In the genomic region with DNA sequence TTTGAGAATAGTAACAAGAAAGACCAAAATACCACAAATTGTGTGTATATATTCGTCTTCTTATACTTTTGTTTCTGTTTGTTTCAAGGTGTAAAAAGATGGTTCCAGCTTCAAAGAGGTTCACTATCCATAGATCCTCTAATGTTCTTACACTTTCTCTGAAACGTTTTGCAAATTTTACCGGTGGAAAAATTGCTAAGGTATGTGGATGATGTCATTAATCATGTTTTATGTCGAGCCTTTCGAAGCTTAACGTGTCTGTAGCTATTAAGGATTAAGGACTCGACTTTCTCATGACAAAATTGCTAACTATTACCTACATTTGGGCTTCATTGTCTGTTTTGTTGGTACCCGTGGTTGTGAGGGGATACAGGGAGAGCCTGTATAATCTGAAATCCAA, we compare ENCODE assay signal across 23 cellular contexts. TPM values are rescaled to one million over a fixed set of nuclear protein-coding genes. Genes with fewer than 3 reads are reported as not detected.
A peak's percentile ranks its signal among the peaks of the same experiment; 100 is the strongest.
DNase-seq lines count a peak whose midpoint lies in the region; ATAC-seq, FAIRE-seq and TF ChIP-seq lines count a peak whose summit lies in the region.
"Had no signal": no experiment of that assay in that cellular context is flagged by ENCODE, and none has a peak within 500 bp of the region (broad histone marks: within the 10 kb centered on the region; RNA-seq: fewer than 3 reads in every experiment).

No MANE protein-coding gene starts in this region.

- no peak for DNase-seq in activated naive CD4-positive, alpha-beta T cell treated with anti-CD3 and anti-CD28 coated beads, Interleukin-2, amount 10 ng/mL, durations not matched to agents 7 days and 5 days
- no peak for DNase-seq in activated naive CD4-positive, alpha-beta T cell treated with anti-CD3 and anti-CD28 coated beads, Interleukin-2, amount 50 U/mL, for 16 hours
- no peak for DNase-seq in GM12878 (ENCODE audit: low read depth, low spot score)
- DNase-seq in GM20000 (ENCODE audit: low spot score): no peak
- no peak for DNase-seq in lower lobe of right lung
- DNase-seq: Calu3; CD8-positive, alpha-beta memory T cell; DMS153; KG1; NCI-H1694; NCI-H2081 treated with DMSO at 0.1 percent for 48 hours; NCI-H446; NCI-H526; PC-3; RPMI8226; SHP77 treated with DMSO at 0.1 percent for 48 hours had no signal

- in situ Hi-C loops in GM12878 (cut with MboI): no loop called here

- H3K9ac ChIP-seq in GM12878 (ENCODE audit: control insufficient read depth, insufficient read depth, low read length): no peak overlapping the region

- no peaks in the 10 kb centered on the region for H3K9me3 Mint-ChIP-seq in activated naive CD4-positive, alpha-beta T cell treated with anti-CD3 and anti-CD28 coated beads, Interleukin-2, amount 10 ng/mL, durations not matched to agents 7 days and 5 days
- H3K9me3 Mint-ChIP-seq: CD8-positive, alpha-beta memory T cell; GM23338 had no signal

- H3K4me3 Mint-ChIP-seq in activated naive CD4-positive, alpha-beta T cell treated with anti-CD3 and anti-CD28 coated beads, Interleukin-2, amount 10 ng/mL, durations not matched to agents 7 days and 5 days: no peak overlapping the region
- H3K4me3 Mint-ChIP-seq: CD8-positive, alpha-beta memory T cell; GM23338 had no signal

- no peak for TF ChIP-seq RAD21 in GM12878 (IDR thresholded peaks at IDR 0.05; ENCODE audit: insufficient read depth, low read depth, low read length)

- POLR2A ChIA-PET in HEK293 (lab: Yijun Ruan, JAX): no interaction called here
- POLR2A ChIA-PET in GM12878 (lab: Charles Lee): interaction anchor here (0.6 kb wide), 1 partner anchor 299 kb away, joined by 3 read pairs; no protein-coding TSS in a partner anchor

- no peaks in the 10 kb centered on the region for H3K79me2 ChIP-seq in GM12878 (ENCODE audit: control insufficient read depth, insufficient read depth, low read length)

- H3K4me3 ChIP-seq in HEK293 (ENCODE audit: low read depth, low read length) (no peak overlapping the region), GM12878 (no peak overlapping the region), lower lobe of right lung (no peak overlapping the region)
- H3K4me3 ChIP-seq: GM23338, HAP-1, SK-N-MC had no signal

- no peak for TF ChIP-seq POLR2A in GM12878 (IDR thresholded peaks at IDR 0.05; ENCODE audit: low read depth, low read length)

- H3K27ac ChIP-seq in HEK293 (ENCODE audit: extremely low read depth, low read depth, low read length): no peak overlapping the region
- peak overlapping the region; percentile 25 for H3K27ac ChIP-seq in GM12878 (ENCODE audit: control insufficient read depth, insufficient read depth)
- H3K27ac ChIP-seq in lower lobe of right lung: no peak overlapping the region
- H3K27ac ChIP-seq: HL-60, SK-N-MC had no signal

- H3K27me3 Mint-ChIP-seq in activated naive CD4-positive, alpha-beta T cell treated with anti-CD3 and anti-CD28 coated beads, Interleukin-2, amount 10 ng/mL, durations not matched to agents 7 days and 5 days: no peaks in the 10 kb centered on the region
- H3K27me3 Mint-ChIP-seq: CD8-positive, alpha-beta memory T cell had no signal

- H2AFZ ChIP-seq in GM12878 (ENCODE audit: control insufficient read depth, low read depth, low read length): no peak overlapping the region
- H2AFZ ChIP-seq: GM23338 had no signal

- no peaks in the 10 kb centered on the region for H3K27me3 ChIP-seq in GM12878 (replicated peaks in 1 of 2; ENCODE audit: control insufficient read depth in 2 of 2, insufficient read depth in 2 of 2, low read length in 1 of 2)
- no peaks in the 10 kb centered on the region for H3K27me3 ChIP-seq in lower lobe of right lung (ENCODE audit: low read depth)

- no peaks in the 10 kb centered on the region for H4K20me1 ChIP-seq in GM12878 (ENCODE audit: control insufficient read depth, insufficient read depth)

- no peak for ATAC-seq in GM12878
- no peak for ATAC-seq in GM21723 (IDR thresholded peaks at IDR 0.05; ENCODE audit: unreplicated experiment)
- no peak for ATAC-seq in lower lobe of right lung
- ATAC-seq: GM23338, PC-3 had no signal

- BruUV-seq in GM12878 (replicated peaks; lab: Mats Ljungman, UMichigan): no TSS peak

- WGBS in GM12878 (ENCODE audit: insufficient coverage, insufficient replicate concordance, low lambda C conversion rate, missing lambda C conversion rate): 93% methylated on average over 8 of the region's 8 CpGs

- intact Hi-C loops in GM12878 (cut with micrococcal nuclease; ENCODE audit: unreplicated experiment) (no loop called here), lower lobe of right lung (cut with DNase I) (no loop called here)

- TF ChIP-seq CTCF in HEK293 (tag by site-specific recombination; IDR thresholded peaks at IDR 0.05): no peak
- TF ChIP-seq CTCF in GM12878 (IDR thresholded peaks at IDR 0.05 in 2 of 3, conservative IDR thresholded peaks at IDR 0.05 in 1 of 3; ENCODE audit: control insufficient read depth in 2 of 3, extremely low read depth in 1 of 3, insufficient read depth in 1 of 3, low read depth in 3 of 3, low read length in 3 of 3): no peak
- no peak for TF ChIP-seq CTCF in GM20000 (IDR thresholded peaks at IDR 0.05; ENCODE audit: extremely low read depth, missing control alignments)
- TF ChIP-seq CTCF in lower lobe of right lung (IDR thresholded peaks at IDR 0.05): no peak

- CTCF ChIA-PET in activated naive CD4-positive, alpha-beta T cell treated with anti-CD3 and anti-CD28 coated beads, Interleukin-2, amount 10 ng/mL, durations not matched to agents 7 days and 5 days (lab: Charles Lee): no interaction called here
- CTCF ChIA-PET in HEK293 (lab: Yijun Ruan, JAX): no interaction called here
- CTCF ChIA-PET in GM12878 (lab: Yijun Ruan, JAX): no interaction called here

- H3K4me1 ChIP-seq in HEK293 (ENCODE audit: control insufficient read depth, insufficient read depth, low read length) (no peaks in the 10 kb centered on the region), GM12878 (ENCODE audit: control insufficient read depth, insufficient read depth, low read length) (peaks cover 4% of the 10 kb centered on the region), lower lobe of right lung (no peaks in the 10 kb centered on the region)
- H3K4me1 ChIP-seq: HAP-1 had no signal

- H3K9me3 ChIP-seq in HEK293 (ENCODE audit: control insufficient read depth, insufficient read depth, low read depth, low read length) (no peaks in the 10 kb centered on the region), GM12878 (replicated peaks; ENCODE audit: control insufficient read depth, insufficient read depth, low read length) (no peaks in the 10 kb centered on the region), lower lobe of right lung (no peaks in the 10 kb centered on the region)
- H3K9me3 ChIP-seq: HAP-1 had no signal

- FAIRE-seq in GM12878 (lab: Jason Lieb, UNC): no peak
- FAIRE-seq: GM12892 had no signal

- RAD21 ChIA-PET in GM12878 (lab: Charles Lee; ENCODE audit: unreplicated experiment): interaction anchor here (0.6 kb wide), 1 partner anchor 57 kb away, joined by 3 read pairs; no protein-coding TSS in a partner anchor

- peaks cover 60% of the 10 kb centered on the region for H3K36me3 Mint-ChIP-seq in activated naive CD4-positive, alpha-beta T cell treated with anti-CD3 and anti-CD28 coated beads, Interleukin-2, amount 10 ng/mL, durations not matched to agents 7 days and 5 days

- TF ChIP-seq EP300 in GM12878 (IDR thresholded peaks at IDR 0.05; ENCODE audit: borderline replicate concordance in 1 of 2, control insufficient read depth in 1 of 2, low read depth in 2 of 2, low read length in 2 of 2): no peak

- H3K4me1 Mint-ChIP-seq in activated naive CD4-positive, alpha-beta T cell treated with anti-CD3 and anti-CD28 coated beads, Interleukin-2, amount 10 ng/mL, durations not matched to agents 7 days and 5 days: peaks cover 17% of the 10 kb centered on the region
- H3K4me1 Mint-ChIP-seq: CD8-positive, alpha-beta memory T cell; GM23338 had no signal

- H3K27ac Mint-ChIP-seq in activated naive CD4-positive, alpha-beta T cell treated with anti-CD3 and anti-CD28 coated beads, Interleukin-2, amount 10 ng/mL, durations not matched to agents 7 days and 5 days: peak overlapping the region; percentile 42
- H3K27ac Mint-ChIP-seq: GM23338 had no signal

- SMC1A ChIA-PET in GM12878 (lab: Charles Lee; ENCODE audit: uncharacterized antibody, unreplicated experiment): interaction anchor here (0.7 to 2.0 kb wide), 2 partner anchors 37 to 180 kb away, joined by 3 to 11 read pairs; no protein-coding TSS in a partner anchor

- no peak overlapping the region for H3K4me2 ChIP-seq in GM12878 (ENCODE audit: control insufficient read depth, insufficient read depth)
- H3K4me2 ChIP-seq: GM23338 had no signal

- peaks cover 42 to 74% of the 10 kb centered on the region in 2 experiments for H3K36me3 ChIP-seq in HEK293 (ENCODE audit: control insufficient read depth in 2 of 2, insufficient read depth in 1 of 2, low read length in 2 of 2)
- H3K36me3 ChIP-seq in GM12878 (ENCODE audit: control insufficient read depth in 2 of 2, insufficient read depth in 2 of 2, low read length in 1 of 2): peaks cover 23 to 36% of the 10 kb centered on the region in 2 experiments
- peaks cover 93% of the 10 kb centered on the region for H3K36me3 ChIP-seq in lower lobe of right lung

TF ChIP-seq in HEK293, 187 proteins besides CTCF, POLR2A, EP300 and RAD21 (continues in another document):
- TF ChIP-seq ZNF423 (tag by site-specific recombination; IDR thresholded peaks at IDR 0.05): no peak

TF ChIP-seq in GM12878, 131 proteins besides CTCF, POLR2A, EP300 and RAD21:
- TF ChIP-seq ETV6 (conservative IDR thresholded peaks at IDR 0.05 in 1 of 2, IDR thresholded peaks at IDR 0.05 in 1 of 2; ENCODE audit: borderline replicate concordance in 1 of 2, low read depth in 1 of 2) (no peak), ATF7 (IDR thresholded peaks at IDR 0.05; ENCODE audit: low read depth) (peak; percentile 59)

RNA-seq across cellular contexts. Expression of a gene that starts 39.2 kb away (rescaled TPM):
- total RNA-seq in GM12878 (2013; cell fraction: nucleolus; rRNA removed): 15.1 and 16.4 TPM in 2 replicates
- total RNA-seq in GM12878 (2014; rRNA removed) (4.0 and 4.1 TPM in 2 replicates), GM12878 (2014; rRNA removed; fragmentation: Illumina TruSeq; extraction: Trizol) (4.2 and 4.3 TPM in 2 replicates), GM12878 (2021) (9.2 and 9.9 TPM in 2 replicates), lower lobe of right lung (10.6 TPM)
- polyA plus RNA-seq in GM12878 (2011; ENCODE audit: low read depth): 3.4 TPM
- polyA plus RNA-seq in GM12878 (2011; rRNA removed) (4.9 and 5.5 TPM in 2 replicates), GM12878 (2014; fragmentation: Illumina TruSeq; extraction: Trizol) (7.9 TPM in 2 replicates), GM12878 (2014; fragmentation: Nextera tagmentation; extraction: Ambion mirVana) (1 to 10 TPM; 1.9 to 2.2 TPM), GM12878 (2014; rRNA removed) (5.3 and 5.8 TPM in 2 replicates), GM12878 (2016; fragmentation: Nextera tagmentation; extraction: Ambion mirVana) (1 to 10 TPM; 5.9 to 6.2 TPM)
- 3.9 and 4.4 TPM in 2 replicates for polyA plus RNA-seq in GM12878 (2011; cell fraction: cytosol; rRNA removed)
- 8.2 and 10.9 TPM in 2 replicates for polyA plus RNA-seq in GM12878 (2011; cell fraction: nucleus; rRNA removed)
- 4.6 and 6.0 TPM in 2 replicates for polyA plus RNA-seq in GM12878 (2012)
- polyA minus RNA-seq in GM12878 (2011; rRNA and poly(A)+ RNA removed): 4.3 and 5.2 TPM in 2 replicates
- 3.3 and 3.7 TPM in 2 replicates for polyA minus RNA-seq in GM12878 (2011; cell fraction: cytosol; rRNA and poly(A)+ RNA removed)
- polyA minus RNA-seq in GM12878 (2011; cell fraction: nucleus; rRNA and poly(A)+ RNA removed): 3.7 and 6.7 TPM in 2 replicates
